ENCODE assay signal across 8 cellular contexts in the genomic region with DNA sequence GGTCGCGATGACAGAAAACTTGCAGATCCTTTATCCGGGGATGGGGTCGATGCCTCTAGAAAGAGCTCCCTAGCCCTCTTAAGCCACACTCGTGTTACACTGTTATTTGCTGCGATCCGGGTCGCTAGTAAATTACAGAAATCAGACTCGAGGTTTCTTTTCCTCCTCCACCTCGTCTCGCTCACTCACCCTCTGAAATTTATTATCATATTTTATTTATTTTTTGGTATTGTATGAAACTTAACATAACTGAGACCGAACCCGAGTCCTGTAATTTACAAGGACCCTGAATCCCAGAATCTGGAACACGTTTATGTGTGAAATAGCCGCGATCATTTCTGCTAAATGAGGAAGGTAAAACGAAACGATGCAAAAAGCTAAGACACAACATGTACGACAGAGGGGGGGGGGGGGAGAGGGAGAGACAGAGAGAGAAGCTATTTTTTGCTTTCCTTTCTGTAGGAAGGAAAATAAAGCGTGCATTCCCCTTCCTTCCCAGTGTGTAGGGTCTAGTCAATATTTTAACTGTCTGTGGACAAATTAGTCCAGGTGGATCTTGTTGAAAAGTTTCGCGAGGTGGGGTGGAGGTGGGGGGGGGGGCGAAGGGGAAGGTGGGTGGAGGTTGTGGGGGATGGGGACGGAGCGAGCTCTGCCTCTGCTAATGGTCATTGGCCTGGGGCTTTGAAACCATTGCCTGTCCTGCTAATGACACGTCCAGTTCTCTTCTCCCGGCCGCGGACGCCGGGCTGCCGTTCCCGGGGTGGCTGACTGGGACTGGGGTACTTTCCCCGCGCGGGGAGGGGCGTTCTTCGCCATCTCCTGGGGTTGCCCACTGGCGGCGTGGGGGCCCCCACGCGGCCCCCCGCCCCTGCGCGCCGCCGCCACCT. TPM values are rescaled to one million over a fixed set of nuclear protein-coding genes. Genes with fewer than 3 reads are reported as not detected.
DNase-seq lines count a peak whose midpoint lies in the region; ATAC-seq, FAIRE-seq and TF ChIP-seq lines count a peak whose summit lies in the region.

No MANE protein-coding gene starts in this region.

- no peaks in the 10 kb centered on the region for H3K27me3 ChIP-seq in SJCRH30
- H3K27me3 ChIP-seq in neuronal stem cell (ENCODE audit: control insufficient read depth in 3 of 3, insufficient read depth in 3 of 3, low read depth in 1 of 3, low read length in 3 of 3), result no peaks in the 10 kb centered on the region
- H3K27me3 ChIP-seq in transverse colon, result no peaks in the 10 kb centered on the region

- H3K18ac ChIP-seq in neuronal stem cell (ENCODE audit: low read length), result peak overlapping the region; percentile 93

- CTCF ChIA-PET in activated naive CD4-positive, alpha-beta T cell treated with anti-CD3 and anti-CD28 coated beads, Interleukin-2, amount 10 ng/mL, durations not matched to agents 7 days and 5 days (lab: Charles Lee), result interaction anchor here (0.6 kb wide), 1 partner anchor 103 kb away, joined by 3 read pairs; no protein-coding TSS in a partner anchor

- no peak for TF ChIP-seq CTCF in AG10803 (conservative IDR thresholded peaks at IDR 0.05; ENCODE audit: low read length)
- TF ChIP-seq CTCF in transverse colon (IDR thresholded peaks at IDR 0.05), result no peak

- FAIRE-seq in H54 (lab: Jason Lieb, UNC), result no peak

- H3K9ac ChIP-seq in neuronal stem cell (ENCODE audit: low read depth, low read length, poor library complexity), result no peak overlapping the region

- no peak for ATAC-seq in GM21723 (IDR thresholded peaks at IDR 0.05; ENCODE audit: unreplicated experiment)

- H3K4me1 Mint-ChIP-seq in activated naive CD4-positive, alpha-beta T cell treated with anti-CD3 and anti-CD28 coated beads, Interleukin-2, amount 10 ng/mL, durations not matched to agents 7 days and 5 days, result peaks cover 24% of the 10 kb centered on the region

- H2BK12ac ChIP-seq in neuronal stem cell (ENCODE audit: low read length), result no peak overlapping the region

- H3K23ac ChIP-seq in neuronal stem cell (ENCODE audit: low read depth, low read length, poor library complexity), result no peak overlapping the region

- TF ChIP-seq POLR2A in H54 (IDR thresholded peaks at IDR 0.05; ENCODE audit: low read depth, low read length) (peak; percentile 24; the same call in 1 of the 2 replicates), transverse colon (IDR thresholded peaks at IDR 0.05) (no peak)

- H3K27me3 Mint-ChIP-seq in activated naive CD4-positive, alpha-beta T cell treated with anti-CD3 and anti-CD28 coated beads, Interleukin-2, amount 10 ng/mL, durations not matched to agents 7 days and 5 days, result peaks cover 9% of the 10 kb centered on the region

- H3K27ac Mint-ChIP-seq in activated naive CD4-positive, alpha-beta T cell treated with anti-CD3 and anti-CD28 coated beads, Interleukin-2, amount 10 ng/mL, durations not matched to agents 7 days and 5 days, result peak overlapping the region; percentile 99

- no peak overlapping the region for H2BK120ac ChIP-seq in neuronal stem cell (ENCODE audit: low read depth, low read length)

- H3K4ac ChIP-seq in neuronal stem cell (ENCODE audit: low read length), result no peak overlapping the region

- H3K4me1 ChIP-seq in SJCRH30, result peaks cover 3% of the 10 kb centered on the region; the same call in 1 of the 2 replicates
- H3K4me1 ChIP-seq in neuronal stem cell (ENCODE audit: control insufficient read depth in 2 of 2, insufficient read depth in 1 of 2, low read depth in 1 of 2, low read length in 2 of 2), result peaks cover 8 to 10% of the 10 kb centered on the region in 2 donors
- peaks cover 6 to 14% (median 7%) of the 10 kb centered on the region in 4 donors for H3K4me1 ChIP-seq in transverse colon

- H3K36me3 Mint-ChIP-seq in activated naive CD4-positive, alpha-beta T cell treated with anti-CD3 and anti-CD28 coated beads, Interleukin-2, amount 10 ng/mL, durations not matched to agents 7 days and 5 days, result peaks cover 18% of the 10 kb centered on the region

- H2BK15ac ChIP-seq in neuronal stem cell (ENCODE audit: low read length), result no peak overlapping the region

- H3K27ac ChIP-seq in SJCRH30, result peak overlapping the region; percentile 66
- peak overlapping the region; percentile 93 for H3K27ac ChIP-seq in neuronal stem cell (replicated peaks; ENCODE audit: low read length)
- H3K27ac ChIP-seq in transverse colon, result peak overlapping the region; percentile 93 to 99 (median 96)

- H2AFZ ChIP-seq in neuronal stem cell (ENCODE audit: low read length), result peak overlapping the region; percentile 90

- H3K14ac ChIP-seq in neuronal stem cell (ENCODE audit: low read length), result no peak overlapping the region

- H3K4me3 Mint-ChIP-seq in activated naive CD4-positive, alpha-beta T cell treated with anti-CD3 and anti-CD28 coated beads, Interleukin-2, amount 10 ng/mL, durations not matched to agents 7 days and 5 days, result peak overlapping the region; percentile 99

- H2BK5ac ChIP-seq in neuronal stem cell (ENCODE audit: low read length), result peak overlapping the region; percentile 93

- H3K36me3 ChIP-seq in SJCRH30 (no peaks in the 10 kb centered on the region), neuronal stem cell (replicated peaks in 1 of 2; ENCODE audit: control insufficient read depth in 2 of 2, insufficient read depth in 2 of 2, low read length in 2 of 2) (peaks cover 0 to 31% of the 10 kb centered on the region in 2 donors), transverse colon (no peaks in the 10 kb centered on the region)

- H4K8ac ChIP-seq in neuronal stem cell (ENCODE audit: low read depth, low read length), result no peak overlapping the region

- no peaks in the 10 kb centered on the region for H3K9me3 Mint-ChIP-seq in activated naive CD4-positive, alpha-beta T cell treated with anti-CD3 and anti-CD28 coated beads, Interleukin-2, amount 10 ng/mL, durations not matched to agents 7 days and 5 days

- H3K4me3 ChIP-seq in AG10803 (ENCODE audit: low read length), result peak overlapping the region; percentile 91
- peak overlapping the region; percentile 90 for H3K4me3 ChIP-seq in SJCRH30
- H3K4me3 ChIP-seq in neuronal stem cell (ENCODE audit: low read length in 2 of 2), result peak overlapping the region; percentile 93 to 96
- peak overlapping the region; percentile 61 to 94 (median 81) for H3K4me3 ChIP-seq in transverse colon

- no peaks in the 10 kb centered on the region for H3K9me3 ChIP-seq in SJCRH30 (replicated peaks)
- no peaks in the 10 kb centered on the region for H3K9me3 ChIP-seq in neuronal stem cell (replicated peaks in 1 of 2; ENCODE audit: control insufficient read depth in 2 of 2, insufficient read depth in 1 of 2, low read depth in 1 of 2, low read length in 2 of 2)
- H3K9me3 ChIP-seq in transverse colon, result no peaks in the 10 kb centered on the region

- peaks cover 11% of the 10 kb centered on the region for H3K79me1 ChIP-seq in neuronal stem cell (ENCODE audit: low read depth, low read length)

- in situ Hi-C loops in transverse colon (cut with MboI; ENCODE audit: low pct_ligation_motif_present in 1 of 4, low pct_unique_long_range_greater_than_20kb in 1 of 4, low sequenced_read_pairs in 3 of 4), result no loop called here

- peak overlapping the region; percentile 99 for H3K4me2 ChIP-seq in neuronal stem cell (ENCODE audit: insufficient read depth, low read length, poor library complexity, severe bottlenecking)

- intact Hi-C loops in transverse colon (cut with DNase I; ENCODE audit: low total_unique reads), result loop anchor here (5.0 kb wide), 1 partner anchor 92 kb away; no protein-coding TSS in a partner anchor

- WGBS in neuronal stem cell (ENCODE audit: extremely low coverage in 2 of 2, insufficient read length in 2 of 2, insufficient replicate concordance in 1 of 2), 2 donors, result no CpG with 5 or more reads among the region's 47 CpGs
- 0% methylated on average over 10 to 32 of the region's 47 CpGs for WGBS in transverse colon (ENCODE audit: low coverage in 1 of 2), 2 donors

- no peak overlapping the region for H4K91ac ChIP-seq in neuronal stem cell (ENCODE audit: low read depth, low read length, poor library complexity)

- DNase-seq in AG10803 (ENCODE audit: low read depth) (peak; percentile 38), H54 (ENCODE audit: insufficient read length, low spot score) (peak; percentile 38), SJCRH30 (peak; percentile 67), glomerular visceral epithelial cell (ENCODE audit: extremely low spot score) (peak; percentile 64), neuronal stem cell (ENCODE audit: low spot score) (peak; percentile 37), transverse colon (peak; percentile 51)
- DNase-seq in activated naive CD4-positive, alpha-beta T cell treated with anti-CD3 and anti-CD28 coated beads, Interleukin-2, amount 10 ng/mL, durations not matched to agents 7 days and 5 days, result peak; percentile 60

- TF ChIP-seq EP300 in transverse colon (IDR thresholded peaks at IDR 0.05; ENCODE audit: low read depth), result no peak

- no peak overlapping the region for H2AK5ac ChIP-seq in neuronal stem cell (ENCODE audit: low read depth, low read length)

RNA-seq across cellular contexts. Expression of gene BBX, which starts 1.7 kb away (rescaled TPM):
- 40.2 and 54.0 TPM in 2 replicates for total RNA-seq in SJCRH30 (2014; rRNA removed; shearing (Covaris generic))
- polyA plus RNA-seq in neuronal stem cell (2013, experiment 1 of 2), result 30.1 TPM
- 31.5 TPM for polyA plus RNA-seq in neuronal stem cell (2013, experiment 2 of 2)
- total RNA-seq in transverse colon, result 10 to 100 TPM; 22.5 to 39.6 (median 33.1) TPM
